ENCODE assay signal across 10 cellular contexts in genomic region chr17:29945281-29945680, GRCh38. TPM values are rescaled to one million over a fixed set of nuclear protein-coding genes. Genes with fewer than 3 reads are reported as not detected.
"Had no signal": no experiment of that assay in that cellular context is flagged by ENCODE, and none has a peak within 500 bp of the region (broad histone marks: within the 10 kb centered on the region; RNA-seq: fewer than 3 reads in every experiment).

No MANE protein-coding gene starts in this region.

- FAIRE-seq: HTR-8/SVneo had no signal

- H3K4me2 ChIP-seq: KMS-11 had no signal

- H3K36me3 ChIP-seq: HAP-1 had no signal

- H3K4me3 ChIP-seq: GM23248, HAP-1 had no signal

- ATAC-seq: HCT116 had no signal

- H2AFZ ChIP-seq: GM23248 had no signal

- H3K27ac ChIP-seq: GM23248, KMS-11 had no signal

- H3K9me3 ChIP-seq: HAP-1 had no signal

- DNase-seq: GM23248, GOT3, H7, HFFc6, IMR-90, KBM-7 had no signal

- H3K9ac ChIP-seq: GM23248, KMS-11 had no signal

RNA-seq across cellular contexts. Expression of gene EFCAB5, which starts 3.8 kb away (rescaled TPM):
- total RNA-seq: GM23248, H7, IMR-90 had no signal
